ENCODE assay signal across 8 cellular contexts in the genomic region with DNA sequence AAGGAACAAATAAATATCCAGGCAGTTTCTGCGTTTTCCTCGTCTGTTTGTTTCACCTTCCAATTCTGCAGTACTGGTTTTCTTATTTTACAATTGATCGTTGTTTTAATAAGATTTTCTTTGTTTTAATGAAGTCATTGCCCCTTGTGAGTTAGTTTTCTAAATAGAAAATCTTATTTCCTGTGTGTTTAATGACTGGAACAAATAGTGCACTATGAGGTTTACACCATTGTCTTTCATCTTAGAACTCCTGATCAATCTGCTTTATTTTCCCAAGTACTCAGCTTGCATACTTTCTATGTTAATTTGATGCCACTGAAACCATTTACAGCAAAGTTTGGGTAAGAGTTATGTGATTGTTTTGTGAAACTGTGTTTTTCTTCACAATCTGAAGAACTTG. TPM values are rescaled to one million over a fixed set of nuclear protein-coding genes. Genes with fewer than 3 reads are reported as not detected.
DNase-seq lines count a peak whose midpoint lies in the region; ATAC-seq and TF ChIP-seq lines count a peak whose summit lies in the region.

No MANE protein-coding gene starts in this region.

- peaks cover 38% of the 10 kb centered on the region for H3K4me1 ChIP-seq in CD4-positive, CD25-positive, alpha-beta regulatory T cell (ENCODE audit: control insufficient read depth, insufficient read depth, low read length, poor library complexity, severe bottlenecking)
- H3K4me1 ChIP-seq in Panc1 (ENCODE audit: control insufficient read depth, insufficient read depth, low read length) (peaks cover 26% of the 10 kb centered on the region), neuron (ENCODE audit: insufficient read depth, low read length) (peaks cover 16% of the 10 kb centered on the region)

- H3K27ac Mint-ChIP-seq in CD4-positive, CD25-positive, alpha-beta regulatory T cell = peak overlapping the region; percentile 91 to 98 (median 94)

- ATAC-seq in CD4-positive, CD25-positive, alpha-beta regulatory T cell (ENCODE audit: low read depth in 2 of 2) = no peak
- no peak for ATAC-seq in Panc1
- no peak for ATAC-seq in GM19351 (IDR thresholded peaks at IDR 0.05; ENCODE audit: unreplicated experiment)

- POLR2A ChIA-PET in Panc1 (lab: Charles Lee) = no interaction called here

- H2AFZ ChIP-seq in neuron (ENCODE audit: low read depth, low read length) = peak overlapping the region; percentile 96

- peak overlapping the region; percentile 91 for H3K27ac ChIP-seq in CD4-positive, CD25-positive, alpha-beta regulatory T cell (ENCODE audit: insufficient read depth, low read length, poor library complexity, severe bottlenecking)
- H3K27ac ChIP-seq in Panc1 (ENCODE audit: low read length) (peak overlapping the region; percentile 86), epithelial cell of prostate (peak overlapping the region; percentile 91)

- DNase-seq in CD4-positive, CD25-positive, alpha-beta regulatory T cell = no peak
- no peak for DNase-seq in Panc1 (ENCODE audit: low read depth, low spot score)
- DNase-seq in epithelial cell of prostate (ENCODE audit: low read depth, low spot score) = no peak
- DNase-seq in dedifferentiated amniotic fluid mesenchymal stem cell (ENCODE audit: extremely low spot score) = no peak
- DNase-seq in NCI-H2196 (lab: John Stamatoyannopoulos, UW; ENCODE audit: unreplicated experiment) = no peak
- DNase-seq in NCI-H1436 treated with DMSO at 0.1 percent for 48 hours (lab: John Stamatoyannopoulos, UW) = no peak

- CTCF ChIA-PET in Panc1 (lab: Charles Lee) = no interaction called here

- H3K36me3 Mint-ChIP-seq in CD4-positive, CD25-positive, alpha-beta regulatory T cell = peaks cover 18% of the 10 kb centered on the region

- intact Hi-C loops in Panc1 (cut with micrococcal nuclease; ENCODE audit: unreplicated experiment) = loop anchor here (2.0 kb wide), 2 partner anchors 65 to 73 kb away; no protein-coding TSS in a partner anchor

- no peak for TF ChIP-seq CTCF in Panc1 (IDR thresholded peaks at IDR 0.05)

- H3K4me3 ChIP-seq in CD4-positive, CD25-positive, alpha-beta regulatory T cell (ENCODE audit: low read depth, low read length) = peak overlapping the region; percentile 94
- H3K4me3 ChIP-seq in Panc1 (ENCODE audit: low read depth in 2 of 2, low read length in 2 of 2) = peak overlapping the region; percentile 86 to 90
- H3K4me3 ChIP-seq in neuron (ENCODE audit: low read length) = peak overlapping the region; percentile 64

- H3K27me3 ChIP-seq in CD4-positive, CD25-positive, alpha-beta regulatory T cell (ENCODE audit: control insufficient read depth, insufficient read depth, low read length) = peaks cover 14% of the 10 kb centered on the region
- H3K27me3 ChIP-seq in Panc1 (ENCODE audit: control insufficient read depth, insufficient read depth, low read length) (no peaks in the 10 kb centered on the region), neuron (ENCODE audit: insufficient read depth, low read length) (no peaks in the 10 kb centered on the region)

- peaks cover 0 to 5% (median 0%) of the 10 kb centered on the region in 7 donors for H3K9me3 Mint-ChIP-seq in CD4-positive, CD25-positive, alpha-beta regulatory T cell

- in situ Hi-C loops in Panc1 (cut with HindIII; ENCODE audit: low pct_unique_long_range_greater_than_20kb, low sequenced_read_pairs) = no loop called here

- peaks cover 12% of the 10 kb centered on the region for H3K36me3 ChIP-seq in CD4-positive, CD25-positive, alpha-beta regulatory T cell (ENCODE audit: control insufficient read depth, insufficient read depth, low read length)
- H3K36me3 ChIP-seq in Panc1 (ENCODE audit: control insufficient read depth, insufficient read depth, low read length) = peaks cover 4% of the 10 kb centered on the region; the same call in 1 of the 2 replicates
- H3K36me3 ChIP-seq in neuron (ENCODE audit: insufficient read depth, low read length) = no peaks in the 10 kb centered on the region

- peaks cover 15 to 56% (median 46%) of the 10 kb centered on the region in 4 donors for H3K4me1 Mint-ChIP-seq in CD4-positive, CD25-positive, alpha-beta regulatory T cell

- TSS peak; percentile 66 for BruUV-seq in Panc1 (replicated peaks; lab: Mats Ljungman, UMichigan)

- no peaks in the 10 kb centered on the region for H3K9me3 ChIP-seq in CD4-positive, CD25-positive, alpha-beta regulatory T cell (ENCODE audit: control insufficient read depth in 2 of 2, low read length in 2 of 2)
- no peaks in the 10 kb centered on the region for H3K9me3 ChIP-seq in Panc1 (ENCODE audit: control insufficient read depth, insufficient read depth, low read depth, low read length)
- H3K9me3 ChIP-seq in neuron (ENCODE audit: low read length) = peaks cover 3% of the 10 kb centered on the region

- H3K4me3 Mint-ChIP-seq in CD4-positive, CD25-positive, alpha-beta regulatory T cell = peak overlapping the region; percentile 93 to 99 (median 96)

- H3K27me3 Mint-ChIP-seq in CD4-positive, CD25-positive, alpha-beta regulatory T cell = peaks cover 31% of the 10 kb centered on the region

RNA-seq across cellular contexts. Expression of gene PLEKHA1, which starts 1.3 kb away (rescaled TPM):
- 35.9 TPM for total RNA-seq in CD4-positive, CD25-positive, alpha-beta regulatory T cell
- polyA plus RNA-seq in CD4-positive, CD25-positive, alpha-beta regulatory T cell = 100 to 1,000 TPM in 2 of 4 donors, 10 to 100 TPM in 2; 77.4 to 112 (median 95.5) TPM
- total RNA-seq in Panc1 (2021; ENCODE audit: unreplicated experiment) = 95.5 TPM
- 52.9 TPM for polyA plus RNA-seq in Panc1 (2012; ENCODE audit: insufficient read length)
